Comparison of ENCODE assay signal across 17 cellular contexts in genomic region chr6:107531868-107532267, GRCh38. TPM values are rescaled to one million over a fixed set of nuclear protein-coding genes. Genes with fewer than 3 reads are reported as not detected.
DNase-seq lines count a peak whose midpoint lies in the region; ATAC-seq and TF ChIP-seq lines count a peak whose summit lies in the region.
"Had no signal": no experiment of that assay in that cellular context is flagged by ENCODE, and none has a peak within 500 bp of the region (broad histone marks: within the 10 kb centered on the region; RNA-seq: fewer than 3 reads in every experiment).

No MANE protein-coding gene starts in this region.

- H3K4me1 ChIP-seq in right cardiac atrium (ENCODE audit: control insufficient read depth, insufficient read depth, low read length): peaks cover 2% of the 10 kb centered on the region

- no peaks in the 10 kb centered on the region for H3K36me3 Mint-ChIP-seq in glutamatergic neuron (ENCODE audit: unreplicated experiment)
- H3K36me3 Mint-ChIP-seq: CD4-positive, CD25-positive, alpha-beta regulatory T cell; CD8-positive, alpha-beta memory T cell; IgD-negative memory B cell had no signal

- no peaks in the 10 kb centered on the region for H3K27me3 Mint-ChIP-seq in glutamatergic neuron (ENCODE audit: unreplicated experiment)
- H3K27me3 Mint-ChIP-seq: B cell, IgD-negative memory B cell had no signal

- H3K4me3 ChIP-seq in right cardiac atrium (ENCODE audit: low read length): no peak overlapping the region

- H3K9me3 ChIP-seq in right cardiac atrium (ENCODE audit: control insufficient read depth, low read length): no peaks in the 10 kb centered on the region

- 63% methylated on average over 2 of the region's 2 CpGs for WGBS in right cardiac atrium

- H3K4me1 Mint-ChIP-seq in glutamatergic neuron (ENCODE audit: low read depth, unreplicated experiment): peaks cover 36% of the 10 kb centered on the region
- H3K4me1 Mint-ChIP-seq: CD4-positive, CD25-positive, alpha-beta regulatory T cell; CD8-positive, alpha-beta memory T cell; IgD-negative memory B cell had no signal

- no peaks in the 10 kb centered on the region for H3K27me3 ChIP-seq in right cardiac atrium (ENCODE audit: control insufficient read depth, insufficient read depth)

- TF ChIP-seq CTCF in glutamatergic neuron (IDR thresholded peaks at IDR 0.05; ENCODE audit: partially characterized antibody, unreplicated experiment): no peak

- intact Hi-C loops in Right ventricle myocardium superior (cut with DNase I): no loop called here
- intact Hi-C loops in right cardiac atrium (cut with DNase I): no loop called here
- intact Hi-C loops in sciatic nerve (cut with DNase I): no loop called here

- no peak overlapping the region for H3K27ac ChIP-seq in right cardiac atrium (ENCODE audit: low read length)

- H3K27ac Mint-ChIP-seq in glutamatergic neuron (ENCODE audit: unreplicated experiment): peak overlapping the region; percentile 44
- H3K27ac Mint-ChIP-seq: B cell; CD4-positive, CD25-positive, alpha-beta regulatory T cell; CD8-positive, alpha-beta memory T cell; IgD-negative memory B cell had no signal

- H3K9me3 Mint-ChIP-seq in glutamatergic neuron (ENCODE audit: unreplicated experiment): no peaks in the 10 kb centered on the region
- H3K9me3 Mint-ChIP-seq: CD4-positive, CD25-positive, alpha-beta regulatory T cell; CD8-positive, alpha-beta memory T cell; IgD-negative memory B cell had no signal

- H3K4me3 Mint-ChIP-seq in glutamatergic neuron (ENCODE audit: unreplicated experiment): no peak overlapping the region
- H3K4me3 Mint-ChIP-seq: B cell; CD4-positive, CD25-positive, alpha-beta regulatory T cell; CD8-positive, alpha-beta memory T cell; IgD-negative memory B cell had no signal

- DNase-seq in Right ventricle myocardium superior: no peak
- no peak for DNase-seq in right cardiac atrium
- DNase-seq in glutamatergic neuron: no peak
- DNase-seq in sciatic nerve (ENCODE audit: low spot score): no peak
- DNase-seq in activated effector memory CD4-positive, alpha-beta T cell treated with Interleukin-2 at 50 U/mL for 16 hours: no peak
- no peak for DNase-seq in NAMALWA (ENCODE audit: low spot score)
- DNase-seq: 8988T; CD4-positive, CD25-positive, alpha-beta regulatory T cell; CD8-positive, alpha-beta memory T cell; COR-L47; GOT3; H7 had no signal

- ATAC-seq in Right ventricle myocardium superior (ENCODE audit: poor library complexity): peak; percentile 27
- ATAC-seq in right cardiac atrium: no peak
- peak; percentile 30 for ATAC-seq in sciatic nerve
- ATAC-seq in GM21360 (IDR thresholded peaks at IDR 0.05; ENCODE audit: unreplicated experiment): no peak
- ATAC-seq: HCT116, HepG2 had no signal

RNA-seq across cellular contexts. Expression of gene SOBP, which starts 42.0 kb away (rescaled TPM):
- 15.6 TPM for total RNA-seq in Right ventricle myocardium superior
- 10 to 100 TPM; 17.5 to 20.6 (median 18.5) TPM for total RNA-seq in right cardiac atrium
- polyA plus RNA-seq in right cardiac atrium: 10.4 TPM
- 16.1 TPM for total RNA-seq in glutamatergic neuron (ENCODE audit: unreplicated experiment)
- total RNA-seq in sciatic nerve: 18.5 TPM
- total RNA-seq: CD4-positive, CD25-positive, alpha-beta regulatory T cell had no signal

Comparison
In these comparisons a context has a peak if more than half of its experiments do, and no peak if none do; other contexts are left out.
1. ATAC-seq: peak in Right ventricle myocardium superior (single experiment) and sciatic nerve (single experiment); none in right cardiac atrium (0 of 2) and GM21360 (single experiment).